8 cellular contexts compared by ENCODE assay signal in genomic region chr22:28442951-28443876, GRCh38.
DNase-seq lines count a peak whose midpoint lies in the region; ATAC-seq, FAIRE-seq and TF ChIP-seq lines count a peak whose summit lies in the region.

No MANE protein-coding gene starts in this region.

- H4K8ac ChIP-seq in neuronal stem cell (ENCODE audit: low read depth, low read length), result no peak overlapping the region

- peak; percentile 66 for FAIRE-seq in G401.6 (lab: Jason Lieb, UNC)

- no peak for TF ChIP-seq POLR2A in heart left ventricle (IDR thresholded peaks at IDR 0.05)

- no peak overlapping the region for H3K23ac ChIP-seq in neuronal stem cell (ENCODE audit: low read depth, low read length, poor library complexity)

- peak; percentile 85 to 91 (median 90) for ATAC-seq in heart left ventricle

- TF ChIP-seq CTCF in heart left ventricle (IDR thresholded peaks at IDR 0.05), result no peak
- no peak for TF ChIP-seq CTCF in GM10248 (IDR thresholded peaks at IDR 0.05; ENCODE audit: control extremely low read depth, extremely low read depth, low read depth, missing control alignments)

- peak; percentile 42 for DNase-seq in NT2/D1 (ENCODE audit: low read depth, low spot score)
- peak in 49 of 56 donors; percentile 4 to 82 (median 50) for DNase-seq in amygdala (lab: John Stamatoyannopoulos, UW)
- DNase-seq in heart left ventricle, result peak; percentile 75 to 82 (median 77)
- peak; percentile 39 for DNase-seq in neuronal stem cell (ENCODE audit: low spot score)
- no peak for DNase-seq in LoVo (ENCODE audit: low spot score)
- DNase-seq in cerebellar nuclear complex (lab: John Stamatoyannopoulos, UW), result no peak
- no peak for DNase-seq in GM10248 (ENCODE audit: extremely low spot score)

- no peaks in the 10 kb centered on the region for H3K27me3 ChIP-seq in NT2/D1 (ENCODE audit: insufficient read depth, insufficient read length)
- H3K27me3 ChIP-seq in heart left ventricle, result no peaks in the 10 kb centered on the region
- H3K27me3 ChIP-seq in neuronal stem cell (ENCODE audit: control insufficient read depth in 3 of 3, insufficient read depth in 3 of 3, low read depth in 1 of 3, low read length in 3 of 3), result no peaks in the 10 kb centered on the region

- H2AFZ ChIP-seq in neuronal stem cell (ENCODE audit: low read length), result peak overlapping the region; percentile 57

- no peak overlapping the region for H2BK15ac ChIP-seq in neuronal stem cell (ENCODE audit: low read length)

- peak overlapping the region; percentile 69 for H3K4me2 ChIP-seq in neuronal stem cell (ENCODE audit: insufficient read depth, low read length, poor library complexity, severe bottlenecking)

- no peak overlapping the region for H3K14ac ChIP-seq in neuronal stem cell (ENCODE audit: low read length)

- no peak overlapping the region for H3K18ac ChIP-seq in neuronal stem cell (ENCODE audit: low read length)

- no peaks in the 10 kb centered on the region for H3K79me1 ChIP-seq in neuronal stem cell (ENCODE audit: low read depth, low read length)

- 0 to 1% (median 1%) methylated on average over 25 to 26 of the region's 26 CpGs for WGBS in heart left ventricle, 4 donors
- WGBS in neuronal stem cell (ENCODE audit: extremely low coverage in 2 of 2, insufficient read length in 2 of 2, insufficient replicate concordance in 1 of 2), 2 donors, result no CpG with 5 or more reads among the region's 26 CpGs

- peak overlapping the region; percentile 61 for H3K4me3 ChIP-seq in NT2/D1 (ENCODE audit: insufficient read length, low read depth)
- peak overlapping the region; percentile 41 to 76 (median 66) for H3K4me3 ChIP-seq in heart left ventricle
- H3K4me3 ChIP-seq in neuronal stem cell (ENCODE audit: low read length in 2 of 2), result peak overlapping the region; percentile 46 to 68

- H3K27ac ChIP-seq in heart left ventricle, result peak overlapping the region; percentile 53 to 89 (median 80)
- H3K27ac ChIP-seq in neuronal stem cell (replicated peaks; ENCODE audit: low read length), result no peak overlapping the region

- no peaks in the 10 kb centered on the region for H3K4me1 ChIP-seq in NT2/D1 (ENCODE audit: insufficient read depth, insufficient read length)
- peaks cover 0 to 39% (median 17%) of the 10 kb centered on the region in 12 donors for H3K4me1 ChIP-seq in heart left ventricle
- peaks cover 2% of the 10 kb centered on the region in 2 donors for H3K4me1 ChIP-seq in neuronal stem cell (ENCODE audit: control insufficient read depth in 2 of 2, insufficient read depth in 1 of 2, low read depth in 1 of 2, low read length in 2 of 2)

- H3K36me3 ChIP-seq in NT2/D1 (ENCODE audit: insufficient read depth, insufficient read length, low read length), result no peaks in the 10 kb centered on the region
- H3K36me3 ChIP-seq in heart left ventricle, result no peaks in the 10 kb centered on the region
- no peaks in the 10 kb centered on the region for H3K36me3 ChIP-seq in neuronal stem cell (replicated peaks in 1 of 2; ENCODE audit: control insufficient read depth in 2 of 2, insufficient read depth in 2 of 2, low read length in 2 of 2)

- no peak overlapping the region for H2AK5ac ChIP-seq in neuronal stem cell (ENCODE audit: low read depth, low read length)

- POLR2A ChIA-PET in GM10248 (lab: Yijun Ruan, JAX), result no interaction called here

- CTCF ChIA-PET in GM10248 (lab: Yijun Ruan, JAX), result interaction anchor here (0.8 to 5.0 kb wide), 17 partner anchors 8 to 565 kb away, joined by 3 to 47 read pairs (median 4); no protein-coding TSS in a partner anchor

- H4K91ac ChIP-seq in neuronal stem cell (ENCODE audit: low read depth, low read length, poor library complexity), result no peak overlapping the region

- H2BK120ac ChIP-seq in neuronal stem cell (ENCODE audit: low read depth, low read length), result no peak overlapping the region

- H3K4ac ChIP-seq in neuronal stem cell (ENCODE audit: low read length), result no peak overlapping the region

- H3K9me3 ChIP-seq in NT2/D1 (ENCODE audit: insufficient read depth, low read length) (no peaks in the 10 kb centered on the region), heart left ventricle (no peaks in the 10 kb centered on the region), neuronal stem cell (replicated peaks in 1 of 2; ENCODE audit: control insufficient read depth in 2 of 2, insufficient read depth in 1 of 2, low read depth in 1 of 2, low read length in 2 of 2) (no peaks in the 10 kb centered on the region)

- intact Hi-C loops in heart left ventricle (cut with DNase I), result loop anchor here in 9 of 10 donors (1.0 to 10.0 kb wide), 20 partner anchors 142 to 558 kb away; no protein-coding TSS in a partner anchor

- H3K9ac ChIP-seq in NT2/D1 (ENCODE audit: insufficient read length, low read depth), result peak overlapping the region; percentile 81
- H3K9ac ChIP-seq in neuronal stem cell (ENCODE audit: low read depth, low read length, poor library complexity), result no peak overlapping the region

- no peak overlapping the region for H2BK5ac ChIP-seq in neuronal stem cell (ENCODE audit: low read length)

- no peak overlapping the region for H2BK12ac ChIP-seq in neuronal stem cell (ENCODE audit: low read length)

Comparison
In these comparisons a context has a peak if more than half of its experiments do, and no peak if none do; other contexts are left out.
1. DNase-seq: peak in NT2/D1 (single experiment), amygdala (49 of 56), heart left ventricle (5 of 5) and neuronal stem cell (single experiment); none in LoVo (single experiment), cerebellar nuclear complex (0 of 2) and GM10248 (single experiment).
2. Peak in every context shown above with its lines, with median percentiles within 50 percentile points of each other: H3K4me3 ChIP-seq.